ENCODE assay signal across 16 cellular contexts in genomic region chr10:84478679-84479078, GRCh38.
DNase-seq lines count a peak whose midpoint lies in the region; ATAC-seq and TF ChIP-seq lines count a peak whose summit lies in the region.
"Had no signal": no experiment of that assay in that cellular context is flagged by ENCODE, and none has a peak within 500 bp of the region (broad histone marks: within the 10 kb centered on the region; RNA-seq: fewer than 3 reads in every experiment).

No MANE protein-coding gene starts in this region.

- peak overlapping the region; percentile 24 for H3K27ac Mint-ChIP-seq in activated T-cell treated with anti-CD3 and anti-CD28 coated beads, Interleukin-2, amount 50 U/mL, for 72 hours
- H3K27ac Mint-ChIP-seq in Caco-2 (ENCODE audit: unreplicated experiment) (peak overlapping the region; percentile 18), mesothelial cell of epicardium (peak overlapping the region; percentile 6)
- H3K27ac Mint-ChIP-seq: CD14-positive monocyte, HFFc6 had no signal

- H3K27me3 Mint-ChIP-seq in activated T-cell treated with anti-CD3 and anti-CD28 coated beads, Interleukin-2, amount 50 U/mL, for 72 hours (ENCODE audit: low read depth): no peaks in the 10 kb centered on the region
- no peaks in the 10 kb centered on the region for H3K27me3 Mint-ChIP-seq in activated T-cell treated with anti-CD3 and anti-CD28 coated beads, Interleukin-2, amount 50 U/mL, for 4 hours (ENCODE audit: low read depth)
- no peaks in the 10 kb centered on the region for H3K27me3 Mint-ChIP-seq in Caco-2 (ENCODE audit: insufficient read depth, unreplicated experiment)
- no peaks in the 10 kb centered on the region for H3K27me3 Mint-ChIP-seq in mesothelial cell of epicardium (ENCODE audit: low read depth)
- H3K27me3 Mint-ChIP-seq: IgD-negative memory B cell had no signal

- no peaks in the 10 kb centered on the region for H3K9me3 ChIP-seq in Caco-2

- no peaks in the 10 kb centered on the region for H3K9me3 Mint-ChIP-seq in activated T-cell treated with anti-CD3 and anti-CD28 coated beads, Interleukin-2, amount 50 U/mL, for 72 hours
- H3K9me3 Mint-ChIP-seq in activated T-cell treated with anti-CD3 and anti-CD28 coated beads, Interleukin-2, amount 50 U/mL, for 4 hours: no peaks in the 10 kb centered on the region
- H3K9me3 Mint-ChIP-seq in Caco-2 (ENCODE audit: unreplicated experiment) (no peaks in the 10 kb centered on the region), mesothelial cell of epicardium (no peaks in the 10 kb centered on the region)
- H3K9me3 Mint-ChIP-seq: CD14-positive monocyte; CD8-positive, alpha-beta T cell; HFFc6; IgD-negative memory B cell had no signal

- no TSS peak for BruUV-seq in Caco-2 (replicated peaks; lab: Mats Ljungman, UMichigan)

- no peak overlapping the region for H3K4me3 Mint-ChIP-seq in activated T-cell treated with anti-CD3 and anti-CD28 coated beads, Interleukin-2, amount 50 U/mL, for 72 hours
- H3K4me3 Mint-ChIP-seq in activated T-cell treated with anti-CD3 and anti-CD28 coated beads, Interleukin-2, amount 50 U/mL, for 4 hours: no peak overlapping the region
- H3K4me3 Mint-ChIP-seq in Caco-2 (ENCODE audit: unreplicated experiment) (no peak overlapping the region), mesothelial cell of epicardium (no peak overlapping the region)
- H3K4me3 Mint-ChIP-seq: CD14-positive monocyte; CD8-positive, alpha-beta T cell; HFFc6; IgD-negative memory B cell had no signal

- TF ChIP-seq CTCF in Caco-2 (IDR thresholded peaks at IDR 0.05; ENCODE audit: insufficient read depth in 1 of 2, low read depth in 1 of 2, low read length in 1 of 2, severe bottlenecking in 1 of 2, unreplicated experiment in 1 of 2) (no peak), VCaP (conservative IDR thresholded peaks at IDR 0.05) (no peak), mesothelial cell of epicardium (IDR thresholded peaks at IDR 0.05; ENCODE audit: unreplicated experiment) (no peak)

- POLR2A ChIA-PET in Caco-2 (lab: Charles Lee): no interaction called here

- H3K27me3 ChIP-seq in Caco-2 (replicated peaks; ENCODE audit: control insufficient read depth, insufficient read depth, low read length): no peaks in the 10 kb centered on the region

- no peak for ATAC-seq in activated T-cell treated with anti-CD3 and anti-CD28 coated beads, Interleukin-2, amount 50 U/mL, for 72 hours (replicated peaks in 1 of 2)
- ATAC-seq in activated T-cell treated with anti-CD3 and anti-CD28 coated beads, Interleukin-2, amount 50 U/mL, for 4 hours: no peak
- ATAC-seq in HG03565 (IDR thresholded peaks at IDR 0.05; ENCODE audit: unreplicated experiment) (no peak), left cardiac atrium (no peak), HG02642 (IDR thresholded peaks at IDR 0.05; ENCODE audit: poor library complexity, unreplicated experiment) (no peak)
- ATAC-seq: CD8-positive, alpha-beta T cell had no signal

- peaks cover 2 to 5% of the 10 kb centered on the region in 2 donors for H3K36me3 Mint-ChIP-seq in activated T-cell treated with anti-CD3 and anti-CD28 coated beads, Interleukin-2, amount 50 U/mL, for 72 hours (ENCODE audit: insufficient read depth in 2 of 2)
- peaks cover 26% of the 10 kb centered on the region for H3K36me3 Mint-ChIP-seq in activated T-cell treated with anti-CD3 and anti-CD28 coated beads, Interleukin-2, amount 50 U/mL, for 4 hours (ENCODE audit: insufficient read depth)
- H3K36me3 Mint-ChIP-seq in Caco-2 (ENCODE audit: insufficient read depth, unreplicated experiment) (peaks cover 5% of the 10 kb centered on the region), mesothelial cell of epicardium (peaks cover 9% of the 10 kb centered on the region)

- peak overlapping the region; percentile 63 for H3K27ac ChIP-seq in VCaP
- H3K27ac ChIP-seq: 22Rv1 had no signal

- no peaks in the 10 kb centered on the region for H3K36me3 ChIP-seq in Caco-2 (ENCODE audit: control insufficient read depth, insufficient read depth, low read length)

- intact Hi-C loops in Caco-2 (cut with micrococcal nuclease; ENCODE audit: unreplicated experiment): no loop called here
- intact Hi-C loops in left cardiac atrium (cut with DNase I): no loop called here

- no peak overlapping the region for H3K4me3 ChIP-seq in Caco-2 (ENCODE audit: low read depth, low read length)

- no peak for DNase-seq in activated T-cell treated with anti-CD3 and anti-CD28 coated beads, Interleukin-2, amount 50 U/mL, for 72 hours
- no peak for DNase-seq in activated T-cell treated with anti-CD3 and anti-CD28 coated beads, Interleukin-2, amount 50 U/mL, for 4 hours
- DNase-seq in Caco-2 (no peak), mesothelial cell of epicardium (ENCODE audit: low spot score in 2 of 2, unreplicated experiment in 2 of 2) (no peak), left cardiac atrium (no peak)
- DNase-seq: CD8-positive, alpha-beta T cell; COR-L47; DND-41; GF-D8 had no signal

- peaks cover 5% of the 10 kb centered on the region; the same call in 1 of the 2 replicates for H3K4me1 ChIP-seq in Caco-2

- peaks cover 5% of the 10 kb centered on the region for H3K4me1 Mint-ChIP-seq in activated T-cell treated with anti-CD3 and anti-CD28 coated beads, Interleukin-2, amount 50 U/mL, for 72 hours (ENCODE audit: low read depth)
- peaks cover 2% of the 10 kb centered on the region for H3K4me1 Mint-ChIP-seq in activated T-cell treated with anti-CD3 and anti-CD28 coated beads, Interleukin-2, amount 50 U/mL, for 4 hours (ENCODE audit: low read depth)
- H3K4me1 Mint-ChIP-seq in Caco-2 (ENCODE audit: low read depth, unreplicated experiment): no peaks in the 10 kb centered on the region
- H3K4me1 Mint-ChIP-seq in mesothelial cell of epicardium: peaks cover 13% of the 10 kb centered on the region
- H3K4me1 Mint-ChIP-seq: CD14-positive monocyte had no signal

- CTCF ChIA-PET in Caco-2 (lab: Charles Lee): no interaction called here
